ENCODE assay signal across 19 cellular contexts in the genomic region with DNA sequence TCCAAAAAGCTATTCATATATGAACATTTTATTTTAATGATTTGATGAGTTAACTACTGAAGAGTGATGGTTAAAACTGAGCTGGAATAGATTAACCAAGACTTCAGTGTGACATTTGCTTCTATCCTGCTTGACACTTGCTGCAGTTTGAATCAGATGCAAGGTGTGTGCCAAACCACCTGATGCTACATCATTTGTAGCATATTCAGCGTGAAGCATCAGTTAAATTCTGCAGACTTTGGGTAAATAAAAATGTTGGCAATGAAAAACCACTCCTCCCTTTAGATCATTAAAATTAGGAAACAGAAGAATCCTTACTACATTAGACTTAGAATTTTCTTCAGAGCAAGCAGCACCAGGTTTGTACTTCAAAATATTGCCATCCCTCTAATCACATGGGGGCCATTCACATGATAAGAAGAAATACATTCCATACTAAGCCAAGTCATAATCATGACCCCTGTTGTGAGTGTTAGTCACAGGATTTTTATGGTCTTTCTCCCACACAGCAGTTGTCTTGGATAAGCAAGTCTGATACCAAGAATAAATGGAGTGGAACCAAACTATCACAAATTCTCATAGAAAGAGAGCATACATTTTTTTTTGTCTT.
DNase-seq lines count a peak whose midpoint lies in the region; FAIRE-seq and TF ChIP-seq lines count a peak whose summit lies in the region.
"Had no signal": no experiment of that assay in that cellular context is flagged by ENCODE, and none has a peak within 500 bp of the region (broad histone marks: within the 10 kb centered on the region; RNA-seq: fewer than 3 reads in every experiment).

No MANE protein-coding gene starts in this region.

- H3K79me2 ChIP-seq in astrocyte (ENCODE audit: insufficient read depth, low read length) (no peaks in the 10 kb centered on the region), hepatocyte (no peaks in the 10 kb centered on the region)

- peak; percentile 34 for FAIRE-seq in astrocyte (lab: Jason Lieb, UNC)
- FAIRE-seq: A549, endothelial cell of umbilical vein, pancreas had no signal

- no peaks in the 10 kb centered on the region for H3K4me1 Mint-ChIP-seq in astrocyte (ENCODE audit: low read depth, unreplicated experiment)
- H3K4me1 Mint-ChIP-seq: GM23338, WTC11 had no signal

- H3K4me2 ChIP-seq in astrocyte (ENCODE audit: low read length), result peak overlapping the region; percentile 10
- H3K4me2 ChIP-seq in hepatocyte, result no peak overlapping the region
- H3K4me2 ChIP-seq: A549, GM23338 had no signal

- WGBS in hepatocyte (ENCODE audit: low lambda C conversion rate, missing lambda C conversion rate), result 92% methylated on average over 1 of the region's 1 CpG

- H3K9me3 ChIP-seq in astrocyte (ENCODE audit: insufficient read depth, low read depth, low read length) (peaks cover 4% of the 10 kb centered on the region), hepatocyte (ENCODE audit: low read depth) (no peaks in the 10 kb centered on the region)
- H3K9me3 ChIP-seq: A549, pancreas had no signal

- no peak overlapping the region for H3K4me3 ChIP-seq in astrocyte (ENCODE audit: insufficient read depth, low read depth, low read length)
- no peak overlapping the region for H3K4me3 ChIP-seq in hepatocyte
- H3K4me3 ChIP-seq: A549, GM23338, lung, pancreas had no signal

- H3K36me3 Mint-ChIP-seq in astrocyte (ENCODE audit: low read depth, unreplicated experiment), result peaks cover 25% of the 10 kb centered on the region

- no peak overlapping the region for H3K4me3 Mint-ChIP-seq in astrocyte (ENCODE audit: unreplicated experiment)
- H3K4me3 Mint-ChIP-seq: GM23338, T-cell, WTC11 had no signal

- H3K27ac ChIP-seq in astrocyte (ENCODE audit: low read depth, low read length) (peak overlapping the region; percentile 20), hepatocyte (peak overlapping the region; percentile 51)
- H3K27ac ChIP-seq: A549, pancreas had no signal

- H4K20me1 ChIP-seq in astrocyte (ENCODE audit: insufficient read depth, low read length), result no peaks in the 10 kb centered on the region
- no peaks in the 10 kb centered on the region for H4K20me1 ChIP-seq in hepatocyte (ENCODE audit: insufficient read depth, poor library complexity, severe bottlenecking)

- TF ChIP-seq CTCF in astrocyte (IDR thresholded peaks at IDR 0.05; ENCODE audit: insufficient read depth, low read depth, low read length), result no peak
- no peak for TF ChIP-seq CTCF in hepatocyte (IDR thresholded peaks at IDR 0.05; ENCODE audit: poor library complexity)

- H3K27me3 ChIP-seq in astrocyte (ENCODE audit: insufficient read depth, low read length) (no peaks in the 10 kb centered on the region), hepatocyte (no peaks in the 10 kb centered on the region)
- H3K27me3 ChIP-seq: pancreas had no signal

- no peak overlapping the region for H3K27ac Mint-ChIP-seq in astrocyte (ENCODE audit: unreplicated experiment)
- H3K27ac Mint-ChIP-seq: GM23338, T-cell, WTC11 had no signal

- H3K36me3 ChIP-seq in astrocyte (ENCODE audit: insufficient read depth, low read length) (no peaks in the 10 kb centered on the region), hepatocyte (replicated peaks; ENCODE audit: insufficient read depth, low read depth) (no peaks in the 10 kb centered on the region)

- no peak overlapping the region for H3K9ac ChIP-seq in astrocyte (ENCODE audit: low read length)

- DNase-seq in A172 (ENCODE audit: low spot score), result peak; percentile 82
- DNase-seq in HS-5 (ENCODE audit: low read depth), result peak; percentile 18
- peak; percentile 73 for DNase-seq in astrocyte (ENCODE audit: low read depth)
- DNase-seq in hepatocyte (ENCODE audit: low spot score), result peak; percentile 37
- no peak for DNase-seq in D341Med (ENCODE audit: low spot score)
- no peak for DNase-seq in DMS114 treated with DMSO at 0.1 percent for 48 hours (lab: John Stamatoyannopoulos, UW; ENCODE audit: unreplicated experiment)
- no peak for DNase-seq in NCI-H446 treated with DMSO at 0.1 percent for 48 hours (lab: John Stamatoyannopoulos, UW)
- no peak for DNase-seq in SHP77 (lab: John Stamatoyannopoulos, UW)
- DNase-seq: activated naive CD4-positive, alpha-beta T cell treated with anti-CD3 and anti-CD28 coated beads, Interleukin-2, amount 50 U/mL, for 16 hours; cerebellar nuclear complex; COR-L47; pancreas; substantia nigra; T-cell had no signal

- no peaks in the 10 kb centered on the region for H3K9me2 ChIP-seq in hepatocyte (replicated peaks; ENCODE audit: insufficient read depth)

- H3K27me3 Mint-ChIP-seq in astrocyte (ENCODE audit: low read depth, unreplicated experiment), result no peaks in the 10 kb centered on the region

- H2AFZ ChIP-seq in astrocyte (ENCODE audit: low read depth, low read length) (no peak overlapping the region), hepatocyte (no peak overlapping the region)
- H2AFZ ChIP-seq: GM23338 had no signal

- H3K4me1 ChIP-seq in astrocyte (ENCODE audit: insufficient read depth, low read length) (peaks cover 12% of the 10 kb centered on the region), hepatocyte (ENCODE audit: insufficient read depth) (peaks cover 4% of the 10 kb centered on the region)
- H3K4me1 ChIP-seq: A549 had no signal

- peaks cover 8% of the 10 kb centered on the region for H3K9me3 Mint-ChIP-seq in astrocyte (ENCODE audit: unreplicated experiment)

Comparison
In these comparisons a context has a peak if more than half of its experiments do, and no peak if none do; other contexts are left out.
1. DNase-seq: peak in A172 (single experiment), HS-5 (single experiment), astrocyte (single experiment) and hepatocyte (single experiment); none in D341Med (single experiment), DMS114 treated with DMSO at 0.1 percent for 48 hours (single experiment), NCI-H446 treated with DMSO at 0.1 percent for 48 hours (single experiment) and SHP77 (0 of 2).